11 cellular contexts compared by ENCODE assay signal in genomic region chr1:183734600-183735036, GRCh38.
A peak's percentile ranks its signal among the peaks of the same experiment; 100 is the strongest.
DNase-seq lines count a peak whose midpoint lies in the region; TF ChIP-seq lines count a peak whose summit lies in the region.
"Had no signal": no experiment of that assay in that cellular context is flagged by ENCODE, and none has a peak within 500 bp of the region (broad histone marks: within the 10 kb centered on the region; RNA-seq: fewer than 3 reads in every experiment).

No MANE protein-coding gene starts in this region.

- WGBS in mesendoderm (ENCODE audit: extremely low coverage, insufficient coverage, low lambda C conversion rate): no CpG with 5 or more reads among the region's 5 CpGs

- H2BK120ac ChIP-seq in mesendoderm (ENCODE audit: low read depth, low read length): no peak overlapping the region

- H3K56ac ChIP-seq in mesendoderm (ENCODE audit: low read length): no peak overlapping the region

- H2AFZ ChIP-seq in fibroblast of lung (ENCODE audit: low read length): no peak overlapping the region

- H2BK5ac ChIP-seq in mesendoderm (ENCODE audit: low read length): no peak overlapping the region

- H3K27ac ChIP-seq in fibroblast of lung (ENCODE audit: insufficient read depth, low read length) (no peak overlapping the region), mesendoderm (ENCODE audit: low read depth, low read length) (no peak overlapping the region), tibial artery (peak overlapping the region; percentile 22 to 28)
- H3K27ac ChIP-seq: suprapubic skin had no signal

- H3K79me1 ChIP-seq in mesendoderm (ENCODE audit: low read length): no peaks in the 10 kb centered on the region

- H3K9me3 ChIP-seq in fibroblast of lung (ENCODE audit: control insufficient read depth, insufficient read depth, low read depth, low read length): no peaks in the 10 kb centered on the region
- no peaks in the 10 kb centered on the region for H3K9me3 ChIP-seq in tibial artery
- H3K9me3 ChIP-seq: spleen, suprapubic skin had no signal

- intact Hi-C loops in tibial artery (cut with DNase I; ENCODE audit: low total_unique reads): no loop called here

- no peak overlapping the region for H2AK5ac ChIP-seq in mesendoderm (ENCODE audit: low read length)

- H3K4me1 ChIP-seq in fibroblast of lung (ENCODE audit: control insufficient read depth, extremely low read depth, insufficient read depth, low read length) (no peaks in the 10 kb centered on the region), mesendoderm (ENCODE audit: control insufficient read depth, low read depth, low read length) (peaks cover 14% of the 10 kb centered on the region), tibial artery (peaks cover 0 to 22% (median 10%) of the 10 kb centered on the region in 4 donors)

- TF ChIP-seq CTCF in fibroblast of lung (conservative IDR thresholded peaks at IDR 0.05 in 1 of 2, IDR thresholded peaks at IDR 0.05 in 1 of 2; ENCODE audit: low read depth in 1 of 2, low read length in 2 of 2): no peak
- no peak for TF ChIP-seq CTCF in tibial artery (IDR thresholded peaks at IDR 0.05)

- H3K36me3 ChIP-seq in fibroblast of lung (ENCODE audit: control insufficient read depth, insufficient read depth, low read length): no peaks in the 10 kb centered on the region
- H3K36me3 ChIP-seq in mesendoderm (ENCODE audit: control insufficient read depth, insufficient read depth, low read length): no peaks in the 10 kb centered on the region
- H3K36me3 ChIP-seq in tibial artery: no peaks in the 10 kb centered on the region
- H3K36me3 ChIP-seq: spleen, suprapubic skin had no signal

- H3K79me2 ChIP-seq in fibroblast of lung (ENCODE audit: control insufficient read depth, insufficient read depth, low read length) (no peaks in the 10 kb centered on the region), mesendoderm (ENCODE audit: control insufficient read depth, insufficient read depth, low read length) (no peaks in the 10 kb centered on the region)

- no peak overlapping the region for H3K4ac ChIP-seq in mesendoderm (ENCODE audit: low read depth, low read length)

- H4K5ac ChIP-seq in mesendoderm (ENCODE audit: low read length): no peak overlapping the region

- H3K23ac ChIP-seq in mesendoderm (ENCODE audit: low read length): no peak overlapping the region

- no peak overlapping the region for H3K18ac ChIP-seq in mesendoderm (ENCODE audit: low read length)

- H3K9ac ChIP-seq in fibroblast of lung (ENCODE audit: insufficient read depth, low read length) (no peak overlapping the region), mesendoderm (ENCODE audit: low read length) (no peak overlapping the region)

- no peaks in the 10 kb centered on the region for H4K20me1 ChIP-seq in fibroblast of lung (ENCODE audit: control insufficient read depth, extremely low read depth, insufficient read depth, low read length)

- peak overlapping the region in 1 of 4 experiments; percentile 26 for H3K4me3 ChIP-seq in fibroblast of lung (replicated peaks in 1 of 4; ENCODE audit: control extremely low read depth in 1 of 4, insufficient read depth in 1 of 4, low read depth in 3 of 4, low read length in 4 of 4)
- no peak overlapping the region for H3K4me3 ChIP-seq in mesendoderm (ENCODE audit: low read length)
- H3K4me3 ChIP-seq in tibial artery: no peak overlapping the region
- H3K4me3 ChIP-seq: spleen, suprapubic skin had no signal

- H4K8ac ChIP-seq in mesendoderm (ENCODE audit: low read depth, low read length): no peak overlapping the region

- no peak overlapping the region for H3K4me2 ChIP-seq in fibroblast of lung (ENCODE audit: extremely low read depth, insufficient read depth, low read length)
- H3K4me2 ChIP-seq in mesendoderm (ENCODE audit: low read length): no peak overlapping the region

- H3K27me3 ChIP-seq in fibroblast of lung (ENCODE audit: control insufficient read depth, insufficient read depth, low read length) (no peaks in the 10 kb centered on the region), mesendoderm (ENCODE audit: insufficient read depth, low read length, poor library complexity) (no peaks in the 10 kb centered on the region), tibial artery (no peaks in the 10 kb centered on the region)
- H3K27me3 ChIP-seq: spleen, suprapubic skin had no signal

- H2BK15ac ChIP-seq in mesendoderm (replicated peaks; ENCODE audit: low read depth): no peak overlapping the region

- DNase-seq in NCI-H446 treated with DMSO at 0.1 percent for 48 hours (lab: John Stamatoyannopoulos, UW) (peak; percentile 69), fibroblast of lung (ENCODE audit: low read depth in 2 of 2) (peak; percentile 35 to 72), mesendoderm (peak; percentile 59), tibial artery (peak in 1 of 2 donors; percentile 54), dermis blood vessel endothelial cell (no peak), GF-D8 (lab: John Stamatoyannopoulos, UW) (no peak)
- DNase-seq in activated CD4-positive, CD25-positive, alpha-beta regulatory T cell treated with anti-CD3 and anti-CD28 coated beads, Interleukin-2, amount 50 U/mL, for 72 hours: no peak
- DNase-seq: activated naive CD4-positive, alpha-beta T cell; spleen; T1000 had no signal

Comparison
In these comparisons a context has a peak if more than half of its experiments do, and no peak if none do; other contexts are left out.
1. DNase-seq: peak in NCI-H446 treated with DMSO at 0.1 percent for 48 hours (single experiment), fibroblast of lung (2 of 2) and mesendoderm (single experiment); none in activated CD4-positive, CD25-positive, alpha-beta regulatory T cell treated with anti-CD3 and anti-CD28 coated beads, Interleukin-2, amount 50 U/mL, for 72 hours (single experiment), dermis blood vessel endothelial cell (single experiment) and GF-D8 (single experiment).
2. H3K27ac ChIP-seq: peak in tibial artery (2 of 2); none in fibroblast of lung (single experiment) and mesendoderm (single experiment).